In genomic region chr1:119715542-119715941, GRCh38 we compare ENCODE assay signal across 12 cellular contexts. TPM values are rescaled to one million over a fixed set of nuclear protein-coding genes. Genes with fewer than 3 reads are reported as not detected.
DNase-seq lines count a peak whose midpoint lies in the region; ATAC-seq and TF ChIP-seq lines count a peak whose summit lies in the region.
"Had no signal": no experiment of that assay in that cellular context is flagged by ENCODE, and none has a peak within 500 bp of the region (broad histone marks: within the 10 kb centered on the region; RNA-seq: fewer than 3 reads in every experiment).

No MANE protein-coding gene starts in this region.

- H3K36me3 ChIP-seq in BLaER1 treated with 17β-estradiol and CSF1 and Interleukin-3, amounts not matched to agents 10 nM and 100 nM = peaks cover 0 to 40% (median 20%) of the 10 kb centered on the region in 11 experiments; a peak in 16 of 22 replicates
- H3K36me3 ChIP-seq: heart right ventricle had no signal

- H3K27me3 Mint-ChIP-seq in CD14-positive monocyte (ENCODE audit: low read depth in 3 of 3) = peaks cover 2 to 10% (median 9%) of the 10 kb centered on the region in 3 donors
- peaks cover 4% of the 10 kb centered on the region for H3K27me3 Mint-ChIP-seq in activated CD4-positive, alpha-beta T cell treated with anti-CD3 and anti-CD28 coated beads, Interleukin-2, amount 10 ng/mL, durations not matched to agents 7 days and 5 days

- H3K4me3 ChIP-seq in BLaER1 treated with 17β-estradiol and CSF1 and Interleukin-3, amounts not matched to agents 10 nM and 100 nM = peak overlapping the region in 7 of 10 experiments; percentile 5 to 100 (median 33); a peak in 9 of 20 replicates
- H3K4me3 ChIP-seq: heart right ventricle had no signal

- peaks cover 44% of the 10 kb centered on the region for H3K4me1 Mint-ChIP-seq in CD14-positive monocyte
- peaks cover 49% of the 10 kb centered on the region for H3K4me1 Mint-ChIP-seq in activated CD4-positive, alpha-beta T cell treated with anti-CD3 and anti-CD28 coated beads, Interleukin-2, amount 10 ng/mL, durations not matched to agents 7 days and 5 days

- CTCF ChIA-PET in activated CD4-positive, alpha-beta T cell treated with anti-CD3 and anti-CD28 coated beads, Interleukin-2, amount 10 ng/mL, durations not matched to agents 7 days and 5 days (lab: Charles Lee) = no interaction called here

- peaks cover 0 to 3% (median 0%) of the 10 kb centered on the region in 7 donors for H3K9me3 Mint-ChIP-seq in CD14-positive monocyte
- no peaks in the 10 kb centered on the region for H3K9me3 Mint-ChIP-seq in activated CD4-positive, alpha-beta T cell treated with anti-CD3 and anti-CD28 coated beads, Interleukin-2, amount 10 ng/mL, durations not matched to agents 7 days and 5 days

- H3K27me3 ChIP-seq in BLaER1 treated with 17β-estradiol and CSF1 and Interleukin-3, amounts not matched to agents 10 nM and 100 nM = no peaks in the 10 kb centered on the region

- peak overlapping the region; percentile 63 to 98 (median 92) for H3K4me2 ChIP-seq in BLaER1 treated with 17β-estradiol and CSF1 and Interleukin-3, amounts not matched to agents 10 nM and 100 nM

- H4K20me1 ChIP-seq in BLaER1 treated with 17β-estradiol and CSF1 and Interleukin-3, amounts not matched to agents 10 nM and 100 nM = peaks cover 0 to 70% (median 49%) of the 10 kb centered on the region in 11 experiments; a peak in 17 of 22 replicates

- peak overlapping the region in 7 of 11 experiments; percentile 1 to 34 (median 19); a peak in 9 of 22 replicates for H3K27ac ChIP-seq in BLaER1 treated with 17β-estradiol and CSF1 and Interleukin-3, amounts not matched to agents 10 nM and 100 nM
- H3K27ac ChIP-seq in angular gyrus (ENCODE audit: low read depth, low read length) = peak overlapping the region; percentile 59
- H3K27ac ChIP-seq: heart right ventricle had no signal

- POLR2A ChIA-PET in activated CD4-positive, alpha-beta T cell treated with anti-CD3 and anti-CD28 coated beads, Interleukin-2, amount 10 ng/mL, durations not matched to agents 7 days and 5 days (lab: Charles Lee) = no interaction called here

- DNase-seq in HT1080 (ENCODE audit: low read depth) (peak; percentile 40), kidney glomerular epithelial cell (lab: John Stamatoyannopoulos, UW) (peak; percentile 26), CD14-positive monocyte (ENCODE audit: low spot score) (no peak)
- DNase-seq in activated CD4-positive, alpha-beta T cell treated with anti-CD3 and anti-CD28 coated beads, Interleukin-2, amount 10 ng/mL, durations not matched to agents 7 days and 5 days = no peak
- DNase-seq: activated CD4-positive, alpha-beta T cell treated with anti-CD3 and anti-CD28 coated beads, Interleukin-2, amount 50 U/mL, for 48 hours; heart right ventricle had no signal

- no peak overlapping the region for H3K27ac Mint-ChIP-seq in CD14-positive monocyte
- H3K27ac Mint-ChIP-seq in activated CD4-positive, alpha-beta T cell treated with anti-CD3 and anti-CD28 coated beads, Interleukin-2, amount 10 ng/mL, durations not matched to agents 7 days and 5 days = no peak overlapping the region

- no peak overlapping the region for H3K4me3 Mint-ChIP-seq in CD14-positive monocyte
- no peak overlapping the region for H3K4me3 Mint-ChIP-seq in activated CD4-positive, alpha-beta T cell treated with anti-CD3 and anti-CD28 coated beads, Interleukin-2, amount 10 ng/mL, durations not matched to agents 7 days and 5 days

- ATAC-seq in HG03139 (IDR thresholded peaks at IDR 0.05; ENCODE audit: unreplicated experiment) (no peak), GM19328 (IDR thresholded peaks at IDR 0.05; ENCODE audit: unreplicated experiment) (no peak)
- ATAC-seq: heart right ventricle, Panc1 had no signal

- H3K4me1 ChIP-seq in BLaER1 treated with 17β-estradiol and CSF1 and Interleukin-3, amounts not matched to agents 10 nM and 100 nM = peaks cover 37 to 76% (median 69%) of the 10 kb centered on the region in 10 experiments

- H3K36me3 Mint-ChIP-seq in CD14-positive monocyte = peaks cover 0 to 2% of the 10 kb centered on the region in 2 donors
- peaks cover 15% of the 10 kb centered on the region for H3K36me3 Mint-ChIP-seq in activated CD4-positive, alpha-beta T cell treated with anti-CD3 and anti-CD28 coated beads, Interleukin-2, amount 10 ng/mL, durations not matched to agents 7 days and 5 days (ENCODE audit: low read depth)

- TF ChIP-seq CTCF in CD14-positive monocyte (IDR thresholded peaks at IDR 0.05) = no peak

- intact Hi-C loops in CD14-positive monocyte (cut with micrococcal nuclease) = no loop called here

- H3K9me3 ChIP-seq in BLaER1 treated with 17β-estradiol and CSF1 and Interleukin-3, amounts not matched to agents 10 nM and 100 nM (replicated peaks in 1 of 11) = no peaks in the 10 kb centered on the region
- H3K9me3 ChIP-seq: heart right ventricle had no signal

- peak overlapping the region in 7 of 11 experiments; percentile 16 to 99 (median 33); a peak in 12 of 22 replicates for H3K9ac ChIP-seq in BLaER1 treated with 17β-estradiol and CSF1 and Interleukin-3, amounts not matched to agents 10 nM and 100 nM

RNA-seq across cellular contexts. Expression of gene PHGDH, which starts 3.8 kb away (rescaled TPM):
- total RNA-seq in HT1080 (2014; rRNA removed; shearing (Covaris generic)) = 105 and 142 TPM in 2 replicates
- polyA plus RNA-seq in HT1080 (2015; cell fraction: cytosol; rRNA removed) = 187 and 251 TPM in 2 replicates
- 361 and 388 TPM in 2 replicates for polyA plus RNA-seq in HT1080 (2015; cell fraction: nucleus; rRNA removed)
- under 1 TPM; 0.20 to 0.44 TPM for polyA plus RNA-seq in CD14-positive monocyte
- total RNA-seq in activated CD4-positive, alpha-beta T cell treated with anti-CD3 and anti-CD28 coated beads, Interleukin-2, amount 10 ng/mL, durations not matched to agents 7 days and 5 days = 100 to 1,000 TPM; 102 to 115 TPM

RNA-seq across cellular contexts. Expression of gene HMGCS2, which starts 53.2 kb away (rescaled TPM):
- not detected in 2 replicates for total RNA-seq in HT1080 (2014; rRNA removed; shearing (Covaris generic))
- polyA plus RNA-seq in HT1080 (2015; cell fraction: cytosol; rRNA removed) = not detected in 2 replicates
- not detected in 2 replicates for polyA plus RNA-seq in HT1080 (2015; cell fraction: nucleus; rRNA removed)
- polyA plus RNA-seq in CD14-positive monocyte = not detected
- total RNA-seq in activated CD4-positive, alpha-beta T cell treated with anti-CD3 and anti-CD28 coated beads, Interleukin-2, amount 10 ng/mL, durations not matched to agents 7 days and 5 days = not detected
- total RNA-seq: LHCN-M2 had no signal

Comparison
In these comparisons a context has a peak if more than half of its experiments do, and no peak if none do; other contexts are left out.
1. DNase-seq: peak in HT1080 (single experiment) and kidney glomerular epithelial cell (single experiment); none in CD14-positive monocyte (single experiment) and activated CD4-positive, alpha-beta T cell treated with anti-CD3 and anti-CD28 coated beads, Interleukin-2, amount 10 ng/mL, durations not matched to agents 7 days and 5 days (single experiment).